In genomic region chr22:11605468-11605981, GRCh38 we compare ENCODE assay signal across 15 cellular contexts.
DNase-seq lines count a peak whose midpoint lies in the region; ATAC-seq, FAIRE-seq and TF ChIP-seq lines count a peak whose summit lies in the region.
"Had no signal": no experiment of that assay in that cellular context is flagged by ENCODE, and none has a peak within 500 bp of the region (broad histone marks: within the 10 kb centered on the region; RNA-seq: fewer than 3 reads in every experiment).

No MANE protein-coding gene starts in this region.

- H3K9me3 ChIP-seq in ES-I3 (ENCODE audit: control insufficient read depth, insufficient read depth, low read length): no peaks in the 10 kb centered on the region
- peaks cover 0 to 4% of the 10 kb centered on the region in 2 donors for H3K9me3 ChIP-seq in kidney (ENCODE audit: control insufficient read depth in 1 of 2, low read length in 2 of 2)
- peaks cover 3% of the 10 kb centered on the region for H3K9me3 ChIP-seq in vagina

- intact Hi-C loops in kidney (cut with DNase I) (no loop called here), vagina (cut with DNase I) (no loop called here), left ventricle myocardium superior (cut with micrococcal nuclease) (no loop called here)

- no peak for TF ChIP-seq POLR2A in vagina (IDR thresholded peaks at IDR 0.05)

- H3K27ac ChIP-seq in kidney (ENCODE audit: low read depth in 2 of 2, low read length in 2 of 2): no peak overlapping the region
- H3K27ac ChIP-seq in vagina: no peak overlapping the region
- H3K27ac ChIP-seq: BLaER1 treated with 17β-estradiol and CSF1 and Interleukin-3, amounts not matched to agents 10 nM and 100 nM had no signal

- TF ChIP-seq CTCF in kidney (IDR thresholded peaks at IDR 0.05; ENCODE audit: borderline replicate concordance, extremely low read depth, insufficient read depth) (no peak), osteocyte (IDR thresholded peaks at IDR 0.05) (no peak), vagina (IDR thresholded peaks at IDR 0.05) (no peak)

- H3K27me3 ChIP-seq in vagina: no peaks in the 10 kb centered on the region
- H3K27me3 ChIP-seq: BLaER1 treated with 17β-estradiol and CSF1 and Interleukin-3, amounts not matched to agents 10 nM and 100 nM had no signal

- no peaks in the 10 kb centered on the region for H3K27me3 Mint-ChIP-seq in osteocyte (ENCODE audit: unreplicated experiment)
- H3K27me3 Mint-ChIP-seq: CD4-positive, CD25-positive, alpha-beta regulatory T cell had no signal

- H3K9me3 Mint-ChIP-seq in osteocyte (ENCODE audit: unreplicated experiment): peaks cover 44% of the 10 kb centered on the region

- ATAC-seq in HG03280 (IDR thresholded peaks at IDR 0.05; ENCODE audit: unreplicated experiment) (no peak), left ventricle myocardium superior (no peak)

- DNase-seq in kidney (peak; percentile 72), osteocyte (ENCODE audit: extremely low spot score, unreplicated experiment) (peak; percentile 88), vagina (ENCODE audit: extremely low spot score in 2 of 2) (peak; percentile 84 to 97), Kasumi-1 (lab: John Stamatoyannopoulos, UW) (no peak), left ventricle myocardium superior (no peak)
- DNase-seq: ACHN; CD4-positive, CD25-positive, alpha-beta regulatory T cell; DMS 273 treated with DMSO at 0.1 percent for 48 hours; GDM1; HCEC 1CT; HFFc6; IMR-90 had no signal

- H3K4me3 Mint-ChIP-seq in osteocyte (ENCODE audit: unreplicated experiment): no peak overlapping the region
- H3K4me3 Mint-ChIP-seq: CD4-positive, CD25-positive, alpha-beta regulatory T cell; HFFc6 had no signal

- no peaks in the 10 kb centered on the region for H3K36me3 ChIP-seq in ES-I3 (ENCODE audit: insufficient read depth, low read length)
- H3K36me3 ChIP-seq in kidney (ENCODE audit: control insufficient read depth in 1 of 2, insufficient read depth in 2 of 2, low read length in 2 of 2): no peaks in the 10 kb centered on the region
- no peaks in the 10 kb centered on the region for H3K36me3 ChIP-seq in vagina
- H3K36me3 ChIP-seq: BLaER1 treated with 17β-estradiol and CSF1 and Interleukin-3, amounts not matched to agents 10 nM and 100 nM had no signal

- H3K9ac ChIP-seq in ES-I3 (ENCODE audit: low read depth, low read length): peak overlapping the region; percentile 44; the same call in 1 of the 2 replicates
- no peak overlapping the region for H3K9ac ChIP-seq in kidney (ENCODE audit: low read length in 2 of 2)
- H3K9ac ChIP-seq: BLaER1 treated with 17β-estradiol and CSF1 and Interleukin-3, amounts not matched to agents 10 nM and 100 nM had no signal

- H3K36me3 Mint-ChIP-seq in osteocyte (ENCODE audit: unreplicated experiment): no peaks in the 10 kb centered on the region
- H3K36me3 Mint-ChIP-seq: CD4-positive, CD25-positive, alpha-beta regulatory T cell had no signal

- no peaks in the 10 kb centered on the region for H3K4me1 Mint-ChIP-seq in osteocyte (ENCODE audit: unreplicated experiment)
- H3K4me1 Mint-ChIP-seq: CD4-positive, CD25-positive, alpha-beta regulatory T cell had no signal

- FAIRE-seq in kidney (lab: Jason Lieb, UNC): no peak

- H3K27ac Mint-ChIP-seq in osteocyte (ENCODE audit: unreplicated experiment): no peak overlapping the region
- H3K27ac Mint-ChIP-seq: HFFc6 had no signal

- H3K4me3 ChIP-seq in kidney (ENCODE audit: low read length in 2 of 2): no peak overlapping the region
- H3K4me3 ChIP-seq in vagina: no peak overlapping the region
- H3K4me3 ChIP-seq: BLaER1 treated with 17β-estradiol and CSF1 and Interleukin-3, amounts not matched to agents 10 nM and 100 nM had no signal

- H3K4me1 ChIP-seq in ES-I3 (ENCODE audit: insufficient read depth, low read length): no peaks in the 10 kb centered on the region
- no peaks in the 10 kb centered on the region for H3K4me1 ChIP-seq in kidney (ENCODE audit: control insufficient read depth in 1 of 2, insufficient read depth in 1 of 2, low read depth in 1 of 2, low read length in 2 of 2)
- no peaks in the 10 kb centered on the region for H3K4me1 ChIP-seq in vagina
- H3K4me1 ChIP-seq: BLaER1 treated with 17β-estradiol and CSF1 and Interleukin-3, amounts not matched to agents 10 nM and 100 nM had no signal

Comparison
In these comparisons a context has a peak if more than half of its experiments do, and no peak if none do; other contexts are left out.
1. DNase-seq: peak in kidney (single experiment), osteocyte (single experiment) and vagina (2 of 2); none in Kasumi-1 (0 of 2) and left ventricle myocardium superior (single experiment).